In the genomic region with DNA sequence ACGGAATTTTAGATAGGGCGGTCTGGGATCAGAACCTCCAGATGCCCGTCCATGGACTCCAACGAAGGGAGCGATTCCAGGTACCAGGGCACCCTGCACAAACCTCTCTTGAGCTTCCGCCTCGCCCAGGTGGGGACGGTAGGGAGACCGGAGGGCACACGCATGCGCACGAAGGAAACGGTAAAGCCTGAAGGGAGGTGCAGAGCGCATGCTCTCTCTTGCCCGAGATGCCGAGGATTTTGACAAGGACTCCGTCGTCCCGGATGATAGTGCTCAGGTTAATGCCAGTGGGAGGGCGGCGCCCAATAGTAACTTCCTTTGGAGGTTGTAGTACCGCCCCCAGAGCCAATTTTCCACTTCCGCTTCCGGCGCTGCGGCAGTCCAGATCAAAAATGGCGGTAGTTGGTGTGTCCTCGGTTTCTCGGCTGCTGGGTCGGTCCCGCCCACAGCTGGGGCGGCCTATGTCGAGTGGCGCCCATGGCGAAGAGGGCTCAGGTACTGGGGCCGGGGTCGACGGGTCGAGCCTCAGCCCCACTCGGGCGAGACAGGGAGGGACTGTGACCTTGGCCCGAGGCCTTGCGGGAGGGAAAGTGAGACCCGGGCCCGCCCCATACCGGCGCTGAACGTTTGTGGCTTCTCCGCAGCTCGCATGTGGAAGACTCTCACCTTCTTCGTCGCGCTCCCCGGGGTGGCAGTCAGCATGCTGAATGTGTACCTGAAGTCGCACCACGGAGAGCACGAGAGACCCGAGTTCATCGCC, we compare ENCODE assay signal across 8 cellular contexts. TPM values are rescaled to one million over a fixed set of nuclear protein-coding genes. Genes with fewer than 3 reads are reported as not detected.
DNase-seq lines count a peak whose midpoint lies in the region; ATAC-seq and TF ChIP-seq lines count a peak whose summit lies in the region.

A gene (plus strand): TSS at position 379 of the 760 bp plus-strand sequence. CDS start 14 bp downstream, at position 393.

- ATAC-seq in GM19324 (IDR thresholded peaks at IDR 0.05; ENCODE audit: low FRiP score, unreplicated experiment) (peak; percentile 98), HG03469 (IDR thresholded peaks at IDR 0.05; ENCODE audit: unreplicated experiment) (peak; percentile 96)

- H3K4me3 ChIP-seq in coronary artery: peak within 1 kb of the TSS; percentile 82

- intact Hi-C loops in activated CD4-positive, alpha-beta T cell treated with anti-CD3 and anti-CD28 coated beads, Interleukin-2, amount 10 ng/mL, durations not matched to agents 24 days and 14 days (cut with micrococcal nuclease): loop anchor here (1.0 to 10.0 kb wide), 7 partner anchors 8 to 249 kb away; a partner anchor contains a TSS

- peak within 1 kb of the TSS; percentile 94 for H3K27ac Mint-ChIP-seq in activated CD4-positive, alpha-beta T cell treated with anti-CD3 and anti-CD28 coated beads, Interleukin-2, amount 10 ng/mL, durations not matched to agents 24 days and 14 days

- H3K9me3 Mint-ChIP-seq in activated CD4-positive, alpha-beta T cell treated with anti-CD3 and anti-CD28 coated beads, Interleukin-2, amount 10 ng/mL, durations not matched to agents 24 days and 14 days: no peaks in the 10 kb centered on the region

- H3K4me3 Mint-ChIP-seq in activated CD4-positive, alpha-beta T cell treated with anti-CD3 and anti-CD28 coated beads, Interleukin-2, amount 10 ng/mL, durations not matched to agents 24 days and 14 days: peak within 1 kb of the TSS; percentile 89

- peaks cover 33% of the 10 kb centered on the region for H3K36me3 Mint-ChIP-seq in activated CD4-positive, alpha-beta T cell treated with anti-CD3 and anti-CD28 coated beads, Interleukin-2, amount 10 ng/mL, durations not matched to agents 24 days and 14 days (ENCODE audit: low read depth)

- peaks cover 23% of the 10 kb centered on the region for H3K4me1 Mint-ChIP-seq in activated CD4-positive, alpha-beta T cell treated with anti-CD3 and anti-CD28 coated beads, Interleukin-2, amount 10 ng/mL, durations not matched to agents 24 days and 14 days

- peaks cover 4% of the 10 kb centered on the region for H3K27me3 Mint-ChIP-seq in activated CD4-positive, alpha-beta T cell treated with anti-CD3 and anti-CD28 coated beads, Interleukin-2, amount 10 ng/mL, durations not matched to agents 24 days and 14 days

- no peak for TF ChIP-seq CTCF in coronary artery (IDR thresholded peaks at IDR 0.05)

- H3K27ac ChIP-seq in coronary artery: peak within 1 kb of the TSS; percentile 76 to 88

- DNase-seq in C1 segment of cervical spinal cord (lab: John Stamatoyannopoulos, UW) (peak; percentile 59 to 98 (median 86)), NCI-H526 treated with DMSO at 0.1 percent for 48 hours (lab: John Stamatoyannopoulos, UW) (peak; percentile 99), coronary artery (ENCODE audit: low spot score) (peak; percentile 92), left kidney (ENCODE audit: low read depth, low spot score) (peak; percentile 99)
- peak; percentile 99 for DNase-seq in activated CD4-positive, alpha-beta T cell treated with anti-CD3 and anti-CD28 coated beads, Interleukin-2, amount 10 ng/mL, durations not matched to agents 24 days and 14 days
- peak; percentile 97 to 98 for DNase-seq in stimulated activated CD4-positive, alpha-beta T cell treated with anti-CD3 and anti-CD28 coated beads, Interleukin-2, amount 100 ng/mL, for 24 hours

RNA-seq across cellular contexts. Expression of the gene that starts here (rescaled TPM):
- 362 and 363 TPM in 2 replicates for total RNA-seq in activated CD4-positive, alpha-beta T cell treated with anti-CD3 and anti-CD28 coated beads, Interleukin-2, amount 10 ng/mL, durations not matched to agents 24 days and 14 days

Comparison
In these comparisons a context has a peak if more than half of its experiments do, and no peak if none do; other contexts are left out.
1. Peak in every context shown above with its lines: DNase-seq, ATAC-seq, H3K4me3 ChIP-seq and H3K27ac ChIP-seq.